In the genomic region with DNA sequence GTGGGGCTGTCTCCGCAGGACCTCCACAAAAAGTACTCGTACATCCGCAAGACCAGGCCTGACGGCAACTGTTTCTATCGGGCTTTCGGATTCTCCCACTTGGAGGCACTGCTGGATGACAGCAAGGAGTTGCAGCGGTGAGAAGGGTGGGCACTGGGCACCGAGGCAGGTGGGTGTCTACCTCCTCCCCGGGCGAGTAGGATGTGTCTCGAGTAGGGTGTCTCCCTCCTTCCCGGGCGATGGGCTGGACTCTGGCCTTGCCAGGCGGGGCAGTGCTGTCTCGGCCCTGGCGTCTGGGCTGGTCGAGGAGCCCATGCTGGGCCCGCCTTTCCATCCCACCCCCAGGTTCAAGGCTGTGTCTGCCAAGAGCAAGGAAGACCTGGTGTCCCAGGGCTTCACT, we compare ENCODE assay signal across 26 cellular contexts. TPM values are rescaled to one million over a fixed set of nuclear protein-coding genes. Genes with fewer than 3 reads are reported as not detected.
"Had no signal": no experiment of that assay in that cellular context is flagged by ENCODE, and none has a peak within 500 bp of the region (broad histone marks: within the 10 kb centered on the region; RNA-seq: fewer than 3 reads in every experiment).

No MANE protein-coding gene starts in this region.

- H3K9me3 ChIP-seq: SK-N-SH had no signal

- DNase-seq: IMR-90, Karpas-422, KG1, MM.1S, NCI-H1048, NCI-H1105, NCI-H1417, NCI-H1436 treated with DMSO at 0.1 percent for 48 hours, NCI-H1694 treated with DMSO at 0.1 percent for 48 hours, NCI-H1930, NCI-H2107, NCI-H2227 treated with DMSO at 0.1 percent for 48 hours, NCI-H510A, NCI-H524 treated with DMSO at 0.1 percent for 48 hours, NCI-H69, NCI-H774, PC-3, Right ventricle myocardium superior, SIG-M5, SK-N-SH, SW 1271, T-cell had no signal

- H3K4me2 ChIP-seq: SK-N-SH had no signal

- H3K9ac ChIP-seq: SK-N-SH had no signal

- ATAC-seq: HepG2, Panc1, PC-3, T-cell had no signal

RNA-seq across cellular contexts. Expression of gene FLRT1, which starts 39.2 kb away (rescaled TPM):
- total RNA-seq: HT1080, PC-3, SK-MEL-5, T-cell had no signal
